10 cellular contexts compared by ENCODE assay signal in genomic region chr15:33154366-33155166, GRCh38. TPM values are rescaled to one million over a fixed set of nuclear protein-coding genes. Genes with fewer than 3 reads are reported as not detected.
DNase-seq lines count a peak whose midpoint lies in the region; ATAC-seq and FAIRE-seq lines count a peak whose summit lies in the region.
"Had no signal": no experiment of that assay in that cellular context is flagged by ENCODE, and none has a peak within 500 bp of the region (broad histone marks: within the 10 kb centered on the region; RNA-seq: fewer than 3 reads in every experiment).

No MANE protein-coding gene starts in this region.

- no peak for ATAC-seq in HG03280 (IDR thresholded peaks at IDR 0.05; ENCODE audit: unreplicated experiment)

- in situ Hi-C loops in ACHN (cut with HindIII; ENCODE audit: low pct_ligation_motif_present, low pct_unique_long_range_greater_than_20kb, low sequenced_read_pairs), result no loop called here

- H3K27me3 Mint-ChIP-seq in dendritic cell treated with granulocyte-macrophage colony-stimulating factor and Interleukin-4, amounts not matched to agents 40 ng/mL and 50 ng/mL, for 4 days, result no peaks in the 10 kb centered on the region

- H3K4me3 ChIP-seq in mucosa of rectum (ENCODE audit: low read length in 2 of 2), result no peak overlapping the region

- no peak overlapping the region for H3K9ac ChIP-seq in mucosa of rectum (ENCODE audit: low read depth in 1 of 2, low read length in 2 of 2)

- intact Hi-C loops in dendritic cell treated with granulocyte-macrophage colony-stimulating factor and Interleukin-4, amounts not matched to agents 40 ng/mL and 50 ng/mL, for 4 days (cut with micrococcal nuclease), result loop anchor here (5.0 to 10.0 kb wide), 2 partner anchors 38 to 1180 kb away; partner anchors contain the start of genes FMN1 and SLC12A6

- peak overlapping the region; percentile 19 to 52 for H3K27ac ChIP-seq in mucosa of rectum (ENCODE audit: low read depth in 2 of 2, low read length in 2 of 2)

- peak overlapping the region; percentile 54 for H3K4me3 Mint-ChIP-seq in dendritic cell treated with granulocyte-macrophage colony-stimulating factor and Interleukin-4, amounts not matched to agents 40 ng/mL and 50 ng/mL, for 4 days
- H3K4me3 Mint-ChIP-seq: B cell had no signal

- FAIRE-seq in frontal cortex (lab: Jason Lieb, UNC), result no peak

- DNase-seq in ACHN, result peak; percentile 21
- DNase-seq in NCI-H187 (lab: John Stamatoyannopoulos, UW), result peak; percentile 56 to 74
- no peak for DNase-seq in T-helper 9 cell
- DNase-seq in NCI-H226, result no peak
- no peak for DNase-seq in frontal cortex (ENCODE audit: low spot score in 2 of 2)
- DNase-seq: NCI-H1092 treated with DMSO at 0.1 percent for 48 hours had no signal

- H3K9me3 ChIP-seq in mucosa of rectum (ENCODE audit: control insufficient read depth in 2 of 2, low read length in 2 of 2), result no peaks in the 10 kb centered on the region

- peaks cover 0 to 8% of the 10 kb centered on the region in 2 donors for H3K4me1 ChIP-seq in mucosa of rectum (ENCODE audit: control insufficient read depth in 2 of 2, insufficient read depth in 2 of 2, low read length in 2 of 2)

- no peaks in the 10 kb centered on the region for H3K36me3 Mint-ChIP-seq in dendritic cell treated with granulocyte-macrophage colony-stimulating factor and Interleukin-4, amounts not matched to agents 40 ng/mL and 50 ng/mL, for 4 days (ENCODE audit: low read depth)

- H3K27me3 ChIP-seq in mucosa of rectum (ENCODE audit: control insufficient read depth in 2 of 2, insufficient read depth in 2 of 2, low read length in 2 of 2), result no peaks in the 10 kb centered on the region

- H3K27ac Mint-ChIP-seq in dendritic cell treated with granulocyte-macrophage colony-stimulating factor and Interleukin-4, amounts not matched to agents 40 ng/mL and 50 ng/mL, for 4 days, result peak overlapping the region; percentile 83
- H3K27ac Mint-ChIP-seq: B cell had no signal

- peaks cover 68% of the 10 kb centered on the region for H3K4me1 Mint-ChIP-seq in dendritic cell treated with granulocyte-macrophage colony-stimulating factor and Interleukin-4, amounts not matched to agents 40 ng/mL and 50 ng/mL, for 4 days (ENCODE audit: low read depth)

- H3K9me3 Mint-ChIP-seq in dendritic cell treated with granulocyte-macrophage colony-stimulating factor and Interleukin-4, amounts not matched to agents 40 ng/mL and 50 ng/mL, for 4 days, result no peaks in the 10 kb centered on the region

- no peaks in the 10 kb centered on the region for H3K36me3 ChIP-seq in mucosa of rectum (ENCODE audit: control insufficient read depth in 2 of 2, insufficient read depth in 2 of 2, low read length in 2 of 2)

RNA-seq across cellular contexts. Expression of gene FMN1, which starts 39.9 kb away (rescaled TPM):
- total RNA-seq in frontal cortex, result 1.2 TPM

Comparison
In these comparisons a context has a peak if more than half of its experiments do, and no peak if none do; other contexts are left out.
1. DNase-seq: peak in ACHN (single experiment) and NCI-H187 (2 of 2); none in T-helper 9 cell (single experiment), NCI-H226 (single experiment) and frontal cortex (0 of 2).